In genomic region chr7:44145969-44146897, GRCh38 we compare ENCODE assay signal across 9 cellular contexts. TPM values are rescaled to one million over a fixed set of nuclear protein-coding genes. Genes with fewer than 3 reads are reported as not detected.
DNase-seq lines count a peak whose midpoint lies in the region; ATAC-seq and TF ChIP-seq lines count a peak whose summit lies in the region.
"Had no signal": no experiment of that assay in that cellular context is flagged by ENCODE, and none has a peak within 500 bp of the region (broad histone marks: within the 10 kb centered on the region; RNA-seq: fewer than 3 reads in every experiment).

No MANE protein-coding gene starts in this region.

- peaks cover 18% of the 10 kb centered on the region for H3K4me1 Mint-ChIP-seq in activated B cell treated with CpG ODN at 0.5 μM for 24 hours

- POLR2A ChIA-PET in activated B cell treated with CpG ODN at 0.5 μM for 24 hours (lab: Charles Lee) = no interaction called here

- ATAC-seq in GM21423 (IDR thresholded peaks at IDR 0.05; ENCODE audit: unreplicated experiment) (peak; percentile 36), activated B cell treated with CpG ODN at 0.5 μM for 24 hours (ENCODE audit: low read depth) (peak; percentile 85), HG03571 (IDR thresholded peaks at IDR 0.05; ENCODE audit: unreplicated experiment) (no peak)

- H3K27me3 Mint-ChIP-seq in activated B cell treated with CpG ODN at 0.5 μM for 24 hours = no peaks in the 10 kb centered on the region

- peak; percentile 55 for DNase-seq in activated B cell treated with CpG ODN at 0.5 μM for 24 hours
- DNase-seq in caudate nucleus (lab: John Stamatoyannopoulos, UW) = peak in 52 of 61 donors; percentile 12 to 82 (median 51)
- DNase-seq in iPS-NIHi7 (ENCODE audit: extremely low spot score) = peak; percentile 99
- DNase-seq in stimulated activated CD4-positive, alpha-beta T cell treated with anti-CD3 and anti-CD28 coated beads, Interleukin-12 subunit alpha, Interleukin-12 subunit beta, amount 100 ng/mL, for 48 hours (ENCODE audit: low read depth in 2 of 3, low spot score in 1 of 3) = peak; percentile 48 to 70 (median 63)
- DNase-seq in SKM-1 treated with dmso at 0.1 percent for 144 hours (lab: John Stamatoyannopoulos, UW; ENCODE audit: unreplicated experiment) = no peak
- no peak for DNase-seq in NCI-H2171 (lab: John Stamatoyannopoulos, UW)

- CTCF ChIA-PET in activated B cell treated with CpG ODN at 0.5 μM for 24 hours (lab: Charles Lee) = interaction anchor here (1.1 kb wide), 1 partner anchor 23 kb away, joined by 4 read pairs; the partner anchor contains the start of gene POLD2

- H3K36me3 Mint-ChIP-seq in activated B cell treated with CpG ODN at 0.5 μM for 24 hours (ENCODE audit: low read depth) = no peaks in the 10 kb centered on the region

- no peak overlapping the region for H3K27ac Mint-ChIP-seq in activated B cell treated with CpG ODN at 0.5 μM for 24 hours

- H3K4me3 Mint-ChIP-seq in activated B cell treated with CpG ODN at 0.5 μM for 24 hours = peak overlapping the region; percentile 78

- H3K9me3 Mint-ChIP-seq in activated B cell treated with CpG ODN at 0.5 μM for 24 hours = no peaks in the 10 kb centered on the region

- intact Hi-C loops in activated B cell treated with CpG ODN at 0.5 μM for 24 hours (cut with micrococcal nuclease) = loop anchor here (1.0 to 2.0 kb wide), 5 partner anchors 21 to 64 kb away; partner anchors contain the start of genes POLD2, POLM and YKT6

- no peak for TF ChIP-seq CTCF in activated B cell treated with CpG ODN at 0.5 μM for 24 hours (IDR thresholded peaks at IDR 0.05)

- H3K27ac ChIP-seq in caudate nucleus (ENCODE audit: low read depth, low read length) = peak overlapping the region; percentile 59
- H3K27ac ChIP-seq: VCaP had no signal

RNA-seq across cellular contexts. Expression of gene MYL7, which starts 5.1 kb away (rescaled TPM):
- total RNA-seq in activated B cell treated with CpG ODN at 0.5 μM for 24 hours = not detected in 2 replicates

RNA-seq across cellular contexts. Expression of gene POLD2, which starts 22.9 kb away (rescaled TPM):
- 146 and 147 TPM in 2 replicates for total RNA-seq in activated B cell treated with CpG ODN at 0.5 μM for 24 hours

RNA-seq across cellular contexts. Expression of gene AEBP1, which starts 42.1 kb away (rescaled TPM):
- 17.4 and 21.7 TPM in 2 replicates for total RNA-seq in activated B cell treated with CpG ODN at 0.5 μM for 24 hours

RNA-seq across cellular contexts. Expression of gene GCK, which starts 43.0 kb away (rescaled TPM):
- 0.13 and 0.44 TPM in 2 replicates for total RNA-seq in activated B cell treated with CpG ODN at 0.5 μM for 24 hours

RNA-seq across cellular contexts. Expression of gene YKT6, which starts 54.5 kb away (rescaled TPM):
- total RNA-seq in activated B cell treated with CpG ODN at 0.5 μM for 24 hours = 78.2 and 78.7 TPM in 2 replicates

Comparison
In these comparisons a context has a peak if more than half of its experiments do, and no peak if none do; other contexts are left out.
1. DNase-seq: peak in activated B cell treated with CpG ODN at 0.5 μM for 24 hours (single experiment), caudate nucleus (52 of 61), iPS-NIHi7 (single experiment) and stimulated activated CD4-positive, alpha-beta T cell treated with anti-CD3 and anti-CD28 coated beads, Interleukin-12 subunit alpha, Interleukin-12 subunit beta, amount 100 ng/mL, for 48 hours (3 of 3); none in SKM-1 treated with dmso at 0.1 percent for 144 hours (single experiment) and NCI-H2171 (single experiment).